1 cellular context compared by ENCODE assay signal in genomic region chr22:42769574-42770447, GRCh38.
A peak's percentile ranks its signal among the peaks of the same experiment; 100 is the strongest.
TF ChIP-seq lines count a peak whose summit lies in the region.

No MANE protein-coding gene starts in this region.

TF ChIP-seq in HepG2, 621 proteins besides CTCF, POLR2A, EP300 and RAD21 (continued from another document and continues in another):
- TF ChIP-seq ARID4A (CRISPR knock-in tag; IDR thresholded peaks at IDR 0.05; ENCODE audit: borderline replicate concordance) (peak; percentile 36; the same call in 1 of the 2 replicates), RFX1 (IDR thresholded peaks at IDR 0.05) (no peak), GLI4 (CRISPR knock-in tag; IDR thresholded peaks at IDR 0.05; ENCODE audit: borderline replicate concordance) (no peak), MBNL3 (CRISPR knock-in tag; conservative IDR thresholded peaks at IDR 0.05) (no peak), ZMAT3 (CRISPR knock-in tag; conservative IDR thresholded peaks at IDR 0.05) (no peak), ZSCAN31 (CRISPR knock-in tag; IDR thresholded peaks at IDR 0.05; ENCODE audit: low read depth) (no peak), SPEN (CRISPR knock-in tag; IDR thresholded peaks at IDR 0.05; ENCODE audit: low read depth) (no peak), PAWR (CRISPR knock-in tag; IDR thresholded peaks at IDR 0.05; ENCODE audit: borderline replicate concordance) (no peak), JARID2 (CRISPR knock-in tag; IDR thresholded peaks at IDR 0.05; ENCODE audit: insufficient replicate concordance) (no peak), ZBTB3 (CRISPR knock-in tag; IDR thresholded peaks at IDR 0.05; ENCODE audit: borderline replicate concordance, low read depth) (no peak), GATAD2A (CRISPR knock-in tag; IDR thresholded peaks at IDR 0.05) (peak; percentile 78), KLF11 (CRISPR knock-in tag; IDR thresholded peaks at IDR 0.05) (no peak), ZBTB43 (CRISPR knock-in tag; conservative IDR thresholded peaks at IDR 0.05) (no peak), ZNF260 (CRISPR knock-in tag; IDR thresholded peaks at IDR 0.05; ENCODE audit: borderline replicate concordance, low read depth) (no peak), ZNF10 (CRISPR knock-in tag; IDR thresholded peaks at IDR 0.05; ENCODE audit: borderline replicate concordance, low read depth) (no peak), PHF5A (CRISPR knock-in tag; IDR thresholded peaks at IDR 0.05; ENCODE audit: low read depth, unreplicated experiment) (no peak), AKAP8 (CRISPR knock-in tag; IDR thresholded peaks at IDR 0.05) (no peak), KLF13 (CRISPR knock-in tag; IDR thresholded peaks at IDR 0.05) (no peak), MTF1 (CRISPR knock-in tag; IDR thresholded peaks at IDR 0.05) (no peak), POLR2AphosphoS2 (IDR thresholded peaks at IDR 0.05; ENCODE audit: low read depth, low read length) (no peak), NONO (IDR thresholded peaks at IDR 0.05) (no peak), NONO (CRISPR knock-in tag; conservative IDR thresholded peaks at IDR 0.05) (0 out of 2 replicates have a peak, but pooled peaks have one; percentile 27), ZNF513 (CRISPR knock-in tag; conservative IDR thresholded peaks at IDR 0.05) (no peak), ZFP41 (CRISPR knock-in tag; IDR thresholded peaks at IDR 0.05; ENCODE audit: borderline replicate concordance) (no peak), ZNF431 (CRISPR knock-in tag; IDR thresholded peaks at IDR 0.05; ENCODE audit: borderline replicate concordance, low read depth) (no peak)
- TF ChIP-seq, protein P1, sequence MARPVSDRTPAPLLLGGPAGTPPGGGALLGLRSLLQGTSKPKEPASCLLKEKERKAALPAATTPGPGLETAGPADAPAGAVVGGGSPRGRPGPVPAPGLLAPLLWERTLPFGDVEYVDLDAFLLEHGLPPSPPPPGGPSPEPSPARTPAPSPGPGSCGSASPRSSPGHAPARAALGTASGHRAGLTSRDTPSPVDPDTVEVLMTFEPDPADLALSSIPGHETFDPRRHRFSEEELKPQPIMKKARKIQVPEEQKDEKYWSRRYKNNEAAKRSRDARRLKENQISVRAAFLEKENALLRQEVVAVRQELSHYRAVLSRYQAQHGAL (CRISPR knock-in tag; IDR thresholded peaks at IDR 0.05; ENCODE audit: not compliant biosample characterization) = no peak
- TF ChIP-seq, protein P2, sequence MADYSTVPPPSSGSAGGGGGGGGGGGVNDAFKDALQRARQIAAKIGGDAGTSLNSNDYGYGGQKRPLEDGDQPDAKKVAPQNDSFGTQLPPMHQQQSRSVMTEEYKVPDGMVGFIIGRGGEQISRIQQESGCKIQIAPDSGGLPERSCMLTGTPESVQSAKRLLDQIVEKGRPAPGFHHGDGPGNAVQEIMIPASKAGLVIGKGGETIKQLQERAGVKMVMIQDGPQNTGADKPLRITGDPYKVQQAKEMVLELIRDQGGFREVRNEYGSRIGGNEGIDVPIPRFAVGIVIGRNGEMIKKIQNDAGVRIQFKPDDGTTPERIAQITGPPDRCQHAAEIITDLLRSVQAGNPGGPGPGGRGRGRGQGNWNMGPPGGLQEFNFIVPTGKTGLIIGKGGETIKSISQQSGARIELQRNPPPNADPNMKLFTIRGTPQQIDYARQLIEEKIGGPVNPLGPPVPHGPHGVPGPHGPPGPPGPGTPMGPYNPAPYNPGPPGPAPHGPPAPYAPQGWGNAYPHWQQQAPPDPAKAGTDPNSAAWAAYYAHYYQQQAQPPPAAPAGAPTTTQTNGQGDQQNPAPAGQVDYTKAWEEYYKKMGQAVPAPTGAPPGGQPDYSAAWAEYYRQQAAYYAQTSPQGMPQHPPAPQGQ (CRISPR knock-in tag; IDR thresholded peaks at IDR 0.05; ENCODE audit: borderline replicate concordance) = no peak
- TF ChIP-seq, protein P3, sequence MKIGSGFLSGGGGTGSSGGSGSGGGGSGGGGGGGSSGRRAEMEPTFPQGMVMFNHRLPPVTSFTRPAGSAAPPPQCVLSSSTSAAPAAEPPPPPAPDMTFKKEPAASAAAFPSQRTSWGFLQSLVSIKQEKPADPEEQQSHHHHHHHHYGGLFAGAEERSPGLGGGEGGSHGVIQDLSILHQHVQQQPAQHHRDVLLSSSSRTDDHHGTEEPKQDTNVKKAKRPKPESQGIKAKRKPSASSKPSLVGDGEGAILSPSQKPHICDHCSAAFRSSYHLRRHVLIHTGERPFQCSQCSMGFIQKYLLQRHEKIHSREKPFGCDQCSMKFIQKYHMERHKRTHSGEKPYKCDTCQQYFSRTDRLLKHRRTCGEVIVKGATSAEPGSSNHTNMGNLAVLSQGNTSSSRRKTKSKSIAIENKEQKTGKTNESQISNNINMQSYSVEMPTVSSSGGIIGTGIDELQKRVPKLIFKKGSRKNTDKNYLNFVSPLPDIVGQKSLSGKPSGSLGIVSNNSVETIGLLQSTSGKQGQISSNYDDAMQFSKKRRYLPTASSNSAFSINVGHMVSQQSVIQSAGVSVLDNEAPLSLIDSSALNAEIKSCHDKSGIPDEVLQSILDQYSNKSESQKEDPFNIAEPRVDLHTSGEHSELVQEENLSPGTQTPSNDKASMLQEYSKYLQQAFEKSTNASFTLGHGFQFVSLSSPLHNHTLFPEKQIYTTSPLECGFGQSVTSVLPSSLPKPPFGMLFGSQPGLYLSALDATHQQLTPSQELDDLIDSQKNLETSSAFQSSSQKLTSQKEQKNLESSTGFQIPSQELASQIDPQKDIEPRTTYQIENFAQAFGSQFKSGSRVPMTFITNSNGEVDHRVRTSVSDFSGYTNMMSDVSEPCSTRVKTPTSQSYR (CRISPR knock-in tag; IDR thresholded peaks at IDR 0.05; ENCODE audit: borderline replicate concordance) = no peak
- TF ChIP-seq, protein P4, sequence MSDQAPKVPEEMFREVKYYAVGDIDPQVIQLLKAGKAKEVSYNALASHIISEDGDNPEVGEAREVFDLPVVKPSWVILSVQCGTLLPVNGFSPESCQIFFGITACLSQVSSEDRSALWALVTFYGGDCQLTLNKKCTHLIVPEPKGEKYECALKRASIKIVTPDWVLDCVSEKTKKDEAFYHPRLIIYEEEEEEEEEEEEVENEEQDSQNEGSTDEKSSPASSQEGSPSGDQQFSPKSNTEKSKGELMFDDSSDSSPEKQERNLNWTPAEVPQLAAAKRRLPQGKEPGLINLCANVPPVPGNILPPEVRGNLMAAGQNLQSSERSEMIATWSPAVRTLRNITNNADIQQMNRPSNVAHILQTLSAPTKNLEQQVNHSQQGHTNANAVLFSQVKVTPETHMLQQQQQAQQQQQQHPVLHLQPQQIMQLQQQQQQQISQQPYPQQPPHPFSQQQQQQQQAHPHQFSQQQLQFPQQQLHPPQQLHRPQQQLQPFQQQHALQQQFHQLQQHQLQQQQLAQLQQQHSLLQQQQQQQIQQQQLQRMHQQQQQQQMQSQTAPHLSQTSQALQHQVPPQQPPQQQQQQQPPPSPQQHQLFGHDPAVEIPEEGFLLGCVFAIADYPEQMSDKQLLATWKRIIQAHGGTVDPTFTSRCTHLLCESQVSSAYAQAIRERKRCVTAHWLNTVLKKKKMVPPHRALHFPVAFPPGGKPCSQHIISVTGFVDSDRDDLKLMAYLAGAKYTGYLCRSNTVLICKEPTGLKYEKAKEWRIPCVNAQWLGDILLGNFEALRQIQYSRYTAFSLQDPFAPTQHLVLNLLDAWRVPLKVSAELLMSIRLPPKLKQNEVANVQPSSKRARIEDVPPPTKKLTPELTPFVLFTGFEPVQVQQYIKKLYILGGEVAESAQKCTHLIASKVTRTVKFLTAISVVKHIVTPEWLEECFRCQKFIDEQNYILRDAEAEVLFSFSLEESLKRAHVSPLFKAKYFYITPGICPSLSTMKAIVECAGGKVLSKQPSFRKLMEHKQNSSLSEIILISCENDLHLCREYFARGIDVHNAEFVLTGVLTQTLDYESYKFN (CRISPR knock-in tag; conservative IDR thresholded peaks at IDR 0.05) = no peak
- TF ChIP-seq, protein P5, sequence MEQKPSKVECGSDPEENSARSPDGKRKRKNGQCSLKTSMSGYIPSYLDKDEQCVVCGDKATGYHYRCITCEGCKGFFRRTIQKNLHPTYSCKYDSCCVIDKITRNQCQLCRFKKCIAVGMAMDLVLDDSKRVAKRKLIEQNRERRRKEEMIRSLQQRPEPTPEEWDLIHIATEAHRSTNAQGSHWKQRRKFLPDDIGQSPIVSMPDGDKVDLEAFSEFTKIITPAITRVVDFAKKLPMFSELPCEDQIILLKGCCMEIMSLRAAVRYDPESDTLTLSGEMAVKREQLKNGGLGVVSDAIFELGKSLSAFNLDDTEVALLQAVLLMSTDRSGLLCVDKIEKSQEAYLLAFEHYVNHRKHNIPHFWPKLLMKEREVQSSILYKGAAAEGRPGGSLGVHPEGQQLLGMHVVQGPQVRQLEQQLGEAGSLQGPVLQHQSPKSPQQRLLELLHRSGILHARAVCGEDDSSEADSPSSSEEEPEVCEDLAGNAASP (CRISPR knock-in tag; IDR thresholded peaks at IDR 0.05; ENCODE audit: borderline replicate concordance) = no peak
- TF ChIP-seq, protein P6, sequence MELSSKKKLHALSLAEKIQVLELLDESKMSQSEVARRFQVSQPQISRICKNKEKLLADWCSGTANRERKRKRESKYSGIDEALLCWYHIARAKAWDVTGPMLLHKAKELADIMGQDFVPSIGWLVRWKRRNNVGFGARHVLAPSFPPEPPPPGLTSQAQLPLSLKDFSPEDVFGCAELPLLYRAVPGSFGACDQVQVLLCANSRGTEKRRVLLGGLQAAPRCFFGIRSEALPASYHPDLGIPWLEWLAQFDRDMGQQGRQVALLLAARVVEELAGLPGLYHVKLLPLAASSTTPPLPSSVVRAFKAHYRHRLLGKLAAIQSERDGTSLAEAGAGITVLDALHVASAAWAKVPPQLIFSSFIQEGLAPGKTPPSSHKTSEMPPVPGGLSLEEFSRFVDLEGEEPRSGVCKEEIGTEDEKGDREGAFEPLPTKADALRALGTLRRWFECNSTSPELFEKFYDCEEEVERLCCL (CRISPR knock-in tag; IDR thresholded peaks at IDR 0.05; ENCODE audit: borderline replicate concordance) = no peak
- TF ChIP-seq, protein P7, sequence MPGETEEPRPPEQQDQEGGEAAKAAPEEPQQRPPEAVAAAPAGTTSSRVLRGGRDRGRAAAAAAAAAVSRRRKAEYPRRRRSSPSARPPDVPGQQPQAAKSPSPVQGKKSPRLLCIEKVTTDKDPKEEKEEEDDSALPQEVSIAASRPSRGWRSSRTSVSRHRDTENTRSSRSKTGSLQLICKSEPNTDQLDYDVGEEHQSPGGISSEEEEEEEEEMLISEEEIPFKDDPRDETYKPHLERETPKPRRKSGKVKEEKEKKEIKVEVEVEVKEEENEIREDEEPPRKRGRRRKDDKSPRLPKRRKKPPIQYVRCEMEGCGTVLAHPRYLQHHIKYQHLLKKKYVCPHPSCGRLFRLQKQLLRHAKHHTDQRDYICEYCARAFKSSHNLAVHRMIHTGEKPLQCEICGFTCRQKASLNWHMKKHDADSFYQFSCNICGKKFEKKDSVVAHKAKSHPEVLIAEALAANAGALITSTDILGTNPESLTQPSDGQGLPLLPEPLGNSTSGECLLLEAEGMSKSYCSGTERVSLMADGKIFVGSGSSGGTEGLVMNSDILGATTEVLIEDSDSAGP (CRISPR knock-in tag; IDR thresholded peaks at IDR 0.05; ENCODE audit: borderline replicate concordance) = peak; percentile 28; the same call in 1 of the 2 replicates
